8 cellular contexts compared by ENCODE assay signal in genomic region chr2:171416009-171416926, GRCh38. TPM values are rescaled to one million over a fixed set of nuclear protein-coding genes. Genes with fewer than 3 reads are reported as not detected.
A peak's percentile ranks its signal among the peaks of the same experiment; 100 is the strongest.
DNase-seq lines count a peak whose midpoint lies in the region; ATAC-seq, FAIRE-seq and TF ChIP-seq lines count a peak whose summit lies in the region.

No MANE protein-coding gene starts in this region.

- in situ Hi-C loops in GM18951 (cut with MboI; ENCODE audit: low sequenced_read_pairs, unreplicated experiment), result loop anchor here (10.0 kb wide), 1 partner anchor 271 kb away; no protein-coding TSS in a partner anchor

- peak; percentile 91 for TF ChIP-seq CTCF in AG09309 (IDR thresholded peaks at IDR 0.05; ENCODE audit: control insufficient read depth, insufficient read depth, low read depth, low read length, missing control alignments)
- TF ChIP-seq CTCF in WI38 (IDR thresholded peaks at IDR 0.05; ENCODE audit: low read depth, low read length), result peak; percentile 79
- TF ChIP-seq CTCF in bronchial epithelial cell (IDR thresholded peaks at IDR 0.05; ENCODE audit: insufficient read depth, low read length, severe bottlenecking), result peak; percentile 82

- TF ChIP-seq POLR2A in GM18951 (IDR thresholded peaks at IDR 0.05; ENCODE audit: extremely low read depth, insufficient read depth, insufficient read length), result peak; percentile 41

- no peak overlapping the region for H3K4me3 ChIP-seq in AG09309 (ENCODE audit: control insufficient read depth, low read depth, low read length)
- H3K4me3 ChIP-seq in WI38 (ENCODE audit: low read depth, low read length), result no peak overlapping the region
- H3K4me3 ChIP-seq in bronchial epithelial cell (ENCODE audit: low read depth, low read length), result no peak overlapping the region

- H3K27me3 ChIP-seq in bronchial epithelial cell (ENCODE audit: control insufficient read depth, insufficient read depth, low read length), result no peaks in the 10 kb centered on the region

- FAIRE-seq in bronchial epithelial cell (lab: Jason Lieb, UNC) (peak; percentile 84), islet of Langerhans (lab: Jason Lieb, UNC) (peak; percentile 100)

- ATAC-seq in HG03135 (IDR thresholded peaks at IDR 0.05; ENCODE audit: unreplicated experiment), result peak; percentile 85

- DNase-seq in AG09309 (ENCODE audit: low read depth) (peak; percentile 94), NCI-H2227 (lab: John Stamatoyannopoulos, UW; ENCODE audit: unreplicated experiment) (peak; percentile 96), bronchial epithelial cell (ENCODE audit: low read depth) (peak; percentile 95)
- peak; percentile 90 for DNase-seq in stimulated activated CD4-positive, alpha-beta T cell treated with anti-CD3 and anti-CD28 coated beads, Interleukin-15, amount 100 ng/mL, for 24 hours

- H3K36me3 ChIP-seq in bronchial epithelial cell (ENCODE audit: control insufficient read depth, insufficient read depth, low read length), result no peaks in the 10 kb centered on the region

RNA-seq across cellular contexts. Expression of gene METTL8, which starts 17.5 kb away (rescaled TPM):
- 15.0 and 33.7 TPM in 2 replicates for total RNA-seq in bronchial epithelial cell

RNA-seq across cellular contexts. Expression of gene DCAF17, which starts 17.8 kb away (rescaled TPM):
- total RNA-seq in bronchial epithelial cell, result 16.3 and 18.2 TPM in 2 replicates
